ENCODE assay signal across 8 cellular contexts in the genomic region with DNA sequence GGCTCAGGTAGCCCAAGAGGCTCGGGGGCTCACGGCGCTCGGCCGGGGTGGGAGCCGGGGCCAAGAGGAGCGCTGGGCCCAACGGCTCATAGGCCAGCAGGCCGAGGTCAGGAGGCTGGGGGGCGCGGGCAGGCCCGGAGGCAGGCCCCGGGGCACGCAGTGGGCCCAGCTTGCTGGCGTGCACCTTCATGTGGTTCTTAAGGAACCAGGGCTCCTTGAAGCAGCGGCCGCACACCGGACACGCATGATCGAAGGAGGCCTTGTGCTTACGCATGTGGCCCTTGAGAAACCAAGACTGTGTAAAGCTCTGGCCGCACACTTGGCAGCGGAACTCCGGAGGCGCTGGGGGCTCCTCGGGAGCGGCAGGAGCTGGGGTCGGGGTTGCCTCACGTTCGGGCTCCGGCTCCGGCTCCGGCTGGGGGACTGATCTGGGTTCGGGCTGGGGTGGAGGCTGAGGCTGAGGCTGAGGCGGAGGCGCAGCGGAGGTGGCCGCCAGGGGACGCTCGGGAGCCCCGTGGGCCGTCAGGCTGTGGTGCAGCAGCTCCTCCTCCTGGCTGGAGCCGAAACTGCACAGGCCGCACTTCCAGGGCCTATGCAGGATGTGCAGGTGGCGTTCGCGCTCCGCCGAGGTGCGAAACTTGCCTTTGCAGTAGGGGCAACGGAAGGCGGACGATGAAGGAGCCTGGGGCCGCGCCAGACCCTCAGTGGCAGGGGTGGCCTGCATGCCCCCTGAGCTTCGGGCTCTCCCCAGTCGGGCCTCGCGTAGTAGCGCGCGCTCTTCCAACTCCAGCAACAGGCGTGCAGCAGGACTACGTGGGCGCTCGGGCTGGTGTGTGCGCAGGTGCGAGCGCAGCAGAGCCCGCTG. TPM values are rescaled to one million over a fixed set of nuclear protein-coding genes. Genes with fewer than 3 reads are reported as not detected.
A peak's percentile ranks its signal among the peaks of the same experiment; 100 is the strongest.
DNase-seq lines count a peak whose midpoint lies in the region; ATAC-seq and TF ChIP-seq lines count a peak whose summit lies in the region.

No MANE protein-coding gene starts in this region.

- H3K27me3 ChIP-seq in colonic mucosa (no peaks in the 10 kb centered on the region), right lobe of liver (no peaks in the 10 kb centered on the region)

- H3K27ac ChIP-seq in colonic mucosa (no peak overlapping the region), right lobe of liver (no peak overlapping the region)

- no peak overlapping the region for H3K4me3 ChIP-seq in colonic mucosa
- no peak overlapping the region for H3K4me3 ChIP-seq in right lobe of liver

- peak in 2 of 3 experiments; percentile 11 to 81 for DNase-seq in NCI-H1417 (lab: John Stamatoyannopoulos, UW)
- no peak for DNase-seq in NCI-H1417 treated with DMSO at 0.1 percent for 48 hours (lab: John Stamatoyannopoulos, UW)
- peak; percentile 88 for DNase-seq in HEK293T (ENCODE audit: extremely low spot score)
- DNase-seq in NAMALWA (ENCODE audit: low spot score) = peak; percentile 88
- DNase-seq in activated CD4-positive, alpha-beta T cell treated with anti-CD3 and anti-CD28 coated beads for 48 hours = peak; percentile 95
- DNase-seq in colonic mucosa = peak; percentile 90
- DNase-seq in right lobe of liver = peak; percentile 86 to 90 (median 87)
- peak; percentile 73 for DNase-seq in stimulated activated CD8-positive, alpha-beta memory T cell treated with anti-CD3 and anti-CD28 coated beads, Interleukin-12 subunit alpha, Interleukin-12 subunit beta, amount 100 ng/mL, for 24 hours (ENCODE audit: extremely low read depth)

- H3K9me3 ChIP-seq in colonic mucosa = no peaks in the 10 kb centered on the region
- H3K9me3 ChIP-seq in right lobe of liver = no peaks in the 10 kb centered on the region

- POLR2A ChIA-PET in HEK293T (lab: Yijun Ruan, JAX) = interaction anchor here (0.6 to 3.2 kb wide), 7 partner anchors 9 to 288 kb away, joined by 3 to 27 read pairs (median 7); a partner anchor contains a TSS

- no peak for TF ChIP-seq POLR2A in right lobe of liver (IDR thresholded peaks at IDR 0.05)

- WGBS in right lobe of liver (ENCODE audit: insufficient coverage, low coverage, low lambda C conversion rate, missing lambda C conversion rate) = 38% methylated on average over 9 of the region's 70 CpGs

- peak; percentile 94 to 98 (median 96) for ATAC-seq in right lobe of liver

- H3K36me3 ChIP-seq in colonic mucosa (no peaks in the 10 kb centered on the region), right lobe of liver (peaks cover 0 to 10% (median 5%) of the 10 kb centered on the region in 4 donors)

- TF ChIP-seq CTCF in colonic mucosa (IDR thresholded peaks at IDR 0.05) (peak; percentile 100), right lobe of liver (IDR thresholded peaks at IDR 0.05) (peak; percentile 100)

- H3K4me1 ChIP-seq in colonic mucosa (peaks cover 4% of the 10 kb centered on the region), right lobe of liver (no peaks in the 10 kb centered on the region)

- CTCF ChIA-PET in HEK293T (lab: Yijun Ruan, JAX) = interaction anchor here (0.6 to 6.8 kb wide), 15 partner anchors 8 to 109 kb away, joined by 3 to 68 read pairs (median 6); a partner anchor contains a TSS

- intact Hi-C loops in colonic mucosa (cut with DNase I) (loop anchor here (5.0 kb wide), 1 partner anchor 75 kb away; no protein-coding TSS in a partner anchor), right lobe of liver (cut with DNase I) (loop anchor here (5.0 to 10.0 kb wide), 2 partner anchors 75 to 78 kb away; no protein-coding TSS in a partner anchor)

- no peak overlapping the region for H3K9ac ChIP-seq in colonic mucosa (ENCODE audit: low read depth in 2 of 2, low read length in 2 of 2)

TF ChIP-seq in HEK293T, 16 proteins besides CTCF, POLR2A, EP300 and RAD21:
- TF ChIP-seq L3MBTL2 (conservative IDR thresholded peaks at IDR 0.05) (peak; percentile 46), HDGF (IDR thresholded peaks at IDR 0.05; ENCODE audit: borderline replicate concordance) (no peak), ARNT (IDR thresholded peaks at IDR 0.05) (0 out of 2 replicates have a peak, but pooled peaks have one; percentile 41)
- TF ChIP-seq, protein P1, sequence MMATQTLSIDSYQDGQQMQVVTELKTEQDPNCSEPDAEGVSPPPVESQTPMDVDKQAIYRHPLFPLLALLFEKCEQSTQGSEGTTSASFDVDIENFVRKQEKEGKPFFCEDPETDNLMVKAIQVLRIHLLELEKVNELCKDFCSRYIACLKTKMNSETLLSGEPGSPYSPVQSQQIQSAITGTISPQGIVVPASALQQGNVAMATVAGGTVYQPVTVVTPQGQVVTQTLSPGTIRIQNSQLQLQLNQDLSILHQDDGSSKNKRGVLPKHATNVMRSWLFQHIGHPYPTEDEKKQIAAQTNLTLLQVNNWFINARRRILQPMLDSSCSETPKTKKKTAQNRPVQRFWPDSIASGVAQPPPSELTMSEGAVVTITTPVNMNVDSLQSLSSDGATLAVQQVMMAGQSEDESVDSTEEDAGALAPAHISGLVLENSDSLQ (IDR thresholded peaks at IDR 0.05) = no peak

RNA-seq across cellular contexts. Expression of a gene that starts 6.1 kb away (rescaled TPM):
- total RNA-seq in colonic mucosa (10 to 100 TPM; 44.0 to 79.6 TPM), right lobe of liver (10 to 100 TPM in 2 of 6 experiments, 1 to 10 TPM in 4; 6.9 to 20.6 (median 9.3) TPM)

RNA-seq across cellular contexts. Expression of a gene that starts 8.5 kb away (rescaled TPM):
- 10 to 100 TPM; 28.8 to 48.3 TPM for total RNA-seq in colonic mucosa
- 1 to 10 TPM in 1 of 6 experiments, under 1 TPM in 3, not detected in 2; 0.20 to 1.2 (median 0.38) TPM for total RNA-seq in right lobe of liver

RNA-seq across cellular contexts. Expression of a gene that starts 22.3 kb away (rescaled TPM):
- total RNA-seq in colonic mucosa = 10 to 100 TPM; 49.5 to 66.9 TPM
- total RNA-seq in right lobe of liver = 10 to 100 TPM; 17.1 to 35.8 (median 25.1) TPM

RNA-seq across cellular contexts. Expression of a gene that starts 34.8 kb away (rescaled TPM):
- total RNA-seq in colonic mucosa = not detected
- not detected for total RNA-seq in right lobe of liver

RNA-seq across cellular contexts. Expression of a gene that starts 50.2 kb away (rescaled TPM):
- under 1 TPM; 0.16 to 0.30 TPM for total RNA-seq in colonic mucosa
- total RNA-seq in right lobe of liver = under 1 TPM in 3 of 6 experiments, not detected in 3; 0.18 to 0.31 (median 0.22) TPM

Comparison
In these comparisons a context has a peak if more than half of its experiments do, and no peak if none do; other contexts are left out.
1. RNA of a gene that starts 8.5 kb away (total RNA-seq): 28.8 to 48.3 TPM in colonic mucosa; 0.20 to 1.2 TPM in right lobe of liver; every median in the first group is over 10 times any median in the second.